In the genomic region with DNA sequence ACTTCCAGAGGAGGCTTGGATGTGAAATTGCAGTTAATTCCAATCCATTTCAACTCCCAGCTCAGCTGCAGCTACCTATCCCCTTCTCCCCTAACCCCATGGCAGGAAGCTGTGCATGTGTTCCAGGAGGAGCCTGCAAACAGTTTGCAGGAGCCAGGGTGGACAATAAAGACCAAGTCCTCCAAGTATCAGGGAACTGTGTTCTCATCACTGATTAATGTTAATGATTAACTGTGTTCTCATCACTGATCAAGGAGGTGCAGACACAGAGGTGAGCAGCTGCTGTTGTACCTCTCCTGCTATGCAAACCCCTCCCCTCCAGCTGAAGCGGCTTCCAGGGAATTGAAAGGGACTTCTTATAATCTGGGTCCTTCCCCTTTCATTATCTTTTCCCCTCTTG, we compare ENCODE assay signal across 20 cellular contexts. TPM values are rescaled to one million over a fixed set of nuclear protein-coding genes. Genes with fewer than 3 reads are reported as not detected.
"Had no signal": no experiment of that assay in that cellular context is flagged by ENCODE, and none has a peak within 500 bp of the region (broad histone marks: within the 10 kb centered on the region; RNA-seq: fewer than 3 reads in every experiment).

No MANE protein-coding gene starts in this region.

- ATAC-seq: activated CD4-positive, alpha-beta T cell treated with anti-CD3 and anti-CD28 coated beads for 36 hours; gastroesophageal sphincter; left lung; sciatic nerve had no signal

- H3K4me3 Mint-ChIP-seq: activated CD4-positive, alpha-beta memory T cell treated with anti-CD3 and anti-CD28 coated beads, Interleukin-2, amount 10 ng/mL, durations not matched to agents 7 days and 5 days; activated CD4-positive, alpha-beta T cell treated with anti-CD3 and anti-CD28 coated beads for 36 hours; memory B cell; neural crest cell had no signal

- DNase-seq: activated CD4-positive, alpha-beta memory T cell treated with anti-CD3 and anti-CD28 coated beads, Interleukin-2, amount 10 ng/mL, durations not matched to agents 7 days and 5 days; activated CD4-positive, alpha-beta T cell treated with anti-CD3 and anti-CD28 coated beads for 36 hours; activated naive CD4-positive, alpha-beta T cell treated with anti-CD3 and anti-CD28 coated beads, Interleukin-2, amount 50 U/mL, for 16 hours; adrenal gland; effector CD8-positive, alpha-beta T cell; hippocampal formation; left lung; stimulated activated naive CD4-positive, alpha-beta T cell; substantia nigra; SW 1271; trophoblast cell had no signal

- H3K36me3 ChIP-seq: adrenal gland, SJSA1 had no signal

- H3K27me3 ChIP-seq: adrenal gland, gastroesophageal sphincter, left lung, SJSA1 had no signal

- H3K4me1 ChIP-seq: adrenal gland, gastroesophageal sphincter, left lung, parathyroid adenoma, SJSA1 had no signal

- H3K27ac ChIP-seq: adrenal gland, epithelial cell of prostate, gastroesophageal sphincter, left lung, parathyroid adenoma, SJSA1 had no signal

- H3K9me3 ChIP-seq: adrenal gland, gastroesophageal sphincter, left lung, SJSA1 had no signal

- H3K27ac Mint-ChIP-seq: activated CD4-positive, alpha-beta memory T cell treated with anti-CD3 and anti-CD28 coated beads, Interleukin-2, amount 10 ng/mL, durations not matched to agents 7 days and 5 days; activated CD4-positive, alpha-beta T cell treated with anti-CD3 and anti-CD28 coated beads for 36 hours; memory B cell had no signal

- H3K4me3 ChIP-seq: adrenal gland, gastroesophageal sphincter, left lung, SJSA1 had no signal

- H3K9me3 Mint-ChIP-seq: activated CD4-positive, alpha-beta memory T cell treated with anti-CD3 and anti-CD28 coated beads, Interleukin-2, amount 10 ng/mL, durations not matched to agents 7 days and 5 days; memory B cell; neural crest cell had no signal

- H3K4me1 Mint-ChIP-seq: activated CD4-positive, alpha-beta memory T cell treated with anti-CD3 and anti-CD28 coated beads, Interleukin-2, amount 10 ng/mL, durations not matched to agents 7 days and 5 days; memory B cell; neural crest cell had no signal

- H3K27me3 Mint-ChIP-seq: activated CD4-positive, alpha-beta T cell treated with anti-CD3 and anti-CD28 coated beads for 36 hours; memory B cell had no signal

- FAIRE-seq: colon had no signal

RNA-seq across cellular contexts. Expression of a gene that starts 19.2 kb away (rescaled TPM):
- total RNA-seq: activated CD4-positive, alpha-beta memory T cell treated with anti-CD3 and anti-CD28 coated beads, Interleukin-2, amount 10 ng/mL, durations not matched to agents 7 days and 5 days; activated CD4-positive, alpha-beta T cell treated with anti-CD3 and anti-CD28 coated beads for 36 hours; cardiac septum; left lung; SJSA1 had no signal
